In the genomic region with DNA sequence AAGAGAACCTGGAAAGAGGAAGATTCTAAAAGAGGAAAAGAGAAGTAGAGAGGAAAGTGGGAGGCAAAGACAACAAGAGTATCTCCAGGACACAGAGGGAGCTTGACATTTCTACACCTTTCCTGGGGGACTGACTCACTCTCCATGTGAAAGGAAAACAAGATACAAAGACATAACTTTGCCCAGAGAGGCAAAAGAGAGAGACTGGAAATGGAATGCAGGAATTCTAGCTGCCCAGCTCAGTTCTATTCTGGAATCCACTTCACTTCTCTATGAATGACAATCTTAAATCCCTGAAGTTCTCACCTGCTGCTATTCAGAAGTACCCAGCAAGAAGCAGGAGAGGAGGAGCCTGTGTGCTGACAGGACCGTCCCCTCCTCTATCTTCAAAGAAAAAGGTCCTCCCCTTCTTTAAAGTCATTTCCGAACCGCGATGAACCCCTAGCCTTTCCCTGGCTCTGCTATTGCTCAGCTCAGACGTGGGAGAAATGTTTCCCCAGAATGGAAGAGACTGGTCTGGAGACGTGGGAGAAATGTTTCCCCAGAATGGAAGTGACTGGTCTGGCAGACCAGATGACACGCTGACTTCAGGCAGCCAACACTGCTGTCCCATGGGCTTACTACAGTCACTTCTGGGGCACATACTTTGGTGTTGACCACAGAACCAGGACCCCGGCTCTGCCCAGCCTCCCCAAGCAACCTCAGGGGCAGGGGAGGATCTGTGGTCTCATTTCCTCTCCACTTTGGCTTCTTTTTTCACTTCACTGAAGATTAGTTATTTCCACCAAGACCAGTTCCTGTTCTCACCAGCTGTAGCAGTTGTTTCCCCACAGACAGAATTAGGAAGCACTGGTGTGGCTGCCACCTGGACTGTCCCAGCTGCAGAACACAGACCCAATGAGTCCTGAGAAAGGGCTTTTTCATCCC, we compare ENCODE assay signal across 8 cellular contexts. TPM values are rescaled to one million over a fixed set of nuclear protein-coding genes. Genes with fewer than 3 reads are reported as not detected.
A peak's percentile ranks its signal among the peaks of the same experiment; 100 is the strongest.
DNase-seq lines count a peak whose midpoint lies in the region; ATAC-seq and TF ChIP-seq lines count a peak whose summit lies in the region.

No MANE protein-coding gene starts in this region.

- no peak for TF ChIP-seq CTCF in right atrium auricular region (IDR thresholded peaks at IDR 0.05)

- H3K4me3 ChIP-seq in right atrium auricular region: peak overlapping the region in 1 of 2 donors; percentile 20
- H3K4me3 ChIP-seq in skeletal muscle satellite cell (ENCODE audit: low read length): peak overlapping the region; percentile 50

- peak overlapping the region; percentile 78 for H3K4me2 ChIP-seq in skeletal muscle satellite cell (ENCODE audit: low read length)

- ATAC-seq in GM18517 (IDR thresholded peaks at IDR 0.05; ENCODE audit: unreplicated experiment) (peak; percentile 79), HG02610 (IDR thresholded peaks at IDR 0.05; ENCODE audit: unreplicated experiment) (peak; percentile 80)

- peak overlapping the region; percentile 44 for H3K9ac ChIP-seq in skeletal muscle satellite cell (ENCODE audit: low read depth, low read length)

- H3K27me3 ChIP-seq in right atrium auricular region (no peaks in the 10 kb centered on the region), skeletal muscle satellite cell (ENCODE audit: control insufficient read depth, insufficient read depth, low read length) (no peaks in the 10 kb centered on the region)

- peak overlapping the region; percentile 73 to 75 for H3K27ac ChIP-seq in right atrium auricular region

- H3K4me1 ChIP-seq in right atrium auricular region (peaks cover 0 to 64% of the 10 kb centered on the region in 2 donors), skeletal muscle satellite cell (ENCODE audit: control insufficient read depth, insufficient read depth, low read length) (peaks cover 40% of the 10 kb centered on the region)

- no peaks in the 10 kb centered on the region for H3K36me3 ChIP-seq in right atrium auricular region
- H3K36me3 ChIP-seq in skeletal muscle satellite cell (ENCODE audit: insufficient read depth, low read length): no peaks in the 10 kb centered on the region

- H3K9me3 ChIP-seq in right atrium auricular region (no peaks in the 10 kb centered on the region), skeletal muscle satellite cell (replicated peaks; ENCODE audit: low read length) (no peaks in the 10 kb centered on the region)

- peak; percentile 96 for DNase-seq in MV-4-11 (lab: John Stamatoyannopoulos, UW)
- DNase-seq in activated gamma-delta T cell treated with anti-CD3 and anti-CD28 coated beads, Interleukin-2, amount 50 U/mL, for 16 hours (ENCODE audit: low read depth): peak; percentile 25
- DNase-seq in right atrium auricular region (ENCODE audit: low spot score): peak; percentile 74
- DNase-seq in SW 1271 (lab: John Stamatoyannopoulos, UW): no peak
- DNase-seq in COLO668 (lab: John Stamatoyannopoulos, UW; ENCODE audit: unreplicated experiment): no peak

RNA-seq across cellular contexts. Expression of gene FMNL3, which starts 8.3 kb away (rescaled TPM):
- 10 to 100 TPM in 1 of 2 donors, 1 to 10 TPM in 1; 9.0 to 19.7 TPM for total RNA-seq in right atrium auricular region
- total RNA-seq in skeletal muscle satellite cell (2012; rRNA removed): 33.5 and 34.5 TPM in 2 replicates

RNA-seq across cellular contexts. Expression of gene TMBIM6, which starts 42.5 kb away (rescaled TPM):
- total RNA-seq in right atrium auricular region: 100 to 1,000 TPM; 196 to 248 TPM
- 295 and 312 TPM in 2 replicates for total RNA-seq in skeletal muscle satellite cell (2012; rRNA removed)

Comparison
In these comparisons a context has a peak if more than half of its experiments do, and no peak if none do; other contexts are left out.
1. DNase-seq: peak in MV-4-11 (single experiment), activated gamma-delta T cell treated with anti-CD3 and anti-CD28 coated beads, Interleukin-2, amount 50 U/mL, for 16 hours (single experiment) and right atrium auricular region (single experiment); none in SW 1271 (0 of 2) and COLO668 (single experiment).